ENCODE assay signal across 17 cellular contexts in genomic region chr2:226475650-226476049, GRCh38.
DNase-seq lines count a peak whose midpoint lies in the region; ATAC-seq and TF ChIP-seq lines count a peak whose summit lies in the region.
"Had no signal": no experiment of that assay in that cellular context is flagged by ENCODE, and none has a peak within 500 bp of the region (broad histone marks: within the 10 kb centered on the region; RNA-seq: fewer than 3 reads in every experiment).

No MANE protein-coding gene starts in this region.

- no peaks in the 10 kb centered on the region for H3K9me3 ChIP-seq in IMR-90 (ENCODE audit: control insufficient read depth, insufficient read depth, low read length)
- peaks cover 4% of the 10 kb centered on the region for H3K9me3 ChIP-seq in mammary epithelial cell (replicated peaks; ENCODE audit: insufficient read depth, low read length)
- H3K9me3 ChIP-seq: BLaER1 had no signal

- H3K36me3 ChIP-seq in IMR-90 (ENCODE audit: control insufficient read depth, insufficient read depth, low read length) (no peaks in the 10 kb centered on the region), mammary epithelial cell (ENCODE audit: insufficient read depth, low read length) (no peaks in the 10 kb centered on the region), mesendoderm (ENCODE audit: control insufficient read depth, insufficient read depth, low read length) (no peaks in the 10 kb centered on the region)
- H3K36me3 ChIP-seq: BLaER1, MG63 had no signal

- H3K27ac ChIP-seq in IMR-90 (ENCODE audit: insufficient read depth, low read length) (peak overlapping the region; percentile 97), mammary epithelial cell (ENCODE audit: insufficient read depth, low read depth, low read length) (peak overlapping the region; percentile 56), mesendoderm (ENCODE audit: low read depth, low read length) (no peak overlapping the region)
- H3K27ac ChIP-seq: BLaER1, dorsolateral prefrontal cortex, SK-N-MC had no signal

- peak overlapping the region; percentile 4; the same call in 1 of the 2 replicates for H3K14ac ChIP-seq in IMR-90 (replicated peaks; ENCODE audit: low read depth, low read length)

- H3K4ac ChIP-seq in IMR-90 (ENCODE audit: low read depth, low read length) = peak overlapping the region; percentile 92
- no peak overlapping the region for H3K4ac ChIP-seq in mesendoderm (ENCODE audit: low read depth, low read length)

- TF ChIP-seq CTCF in IMR-90 (conservative IDR thresholded peaks at IDR 0.05; ENCODE audit: low read depth, low read length) = no peak
- no peak for TF ChIP-seq CTCF in mammary epithelial cell (conservative IDR thresholded peaks at IDR 0.05 in 1 of 2, IDR thresholded peaks at IDR 0.05 in 1 of 2; ENCODE audit: extremely low read depth in 1 of 2, insufficient read depth in 1 of 2, low read depth in 1 of 2, low read length in 2 of 2)

- H2BK5ac ChIP-seq in IMR-90 (ENCODE audit: low read depth, low read length, poor library complexity, severe bottlenecking) = peak overlapping the region; percentile 97
- no peak overlapping the region for H2BK5ac ChIP-seq in mesendoderm (ENCODE audit: low read length)

- in situ Hi-C loops in IMR-90 (cut with MboI; ENCODE audit: low sequenced_read_pairs) (no loop called here), mammary epithelial cell (cut with MboI; ENCODE audit: low sequenced_read_pairs in 2 of 2) (no loop called here), G401 (cut with HindIII; ENCODE audit: low sequenced_read_pairs) (loop anchor here (25.0 kb wide), 1 partner anchor 312 kb away; the partner anchor contains the start of gene IRS1)

- H3K79me1 ChIP-seq in IMR-90 (ENCODE audit: low read depth in 1 of 2, low read length in 2 of 2) = peaks cover 0 to 23% of the 10 kb centered on the region in 2 experiments; a peak in 2 of 4 replicates
- H3K79me1 ChIP-seq in mesendoderm (ENCODE audit: low read length) = no peaks in the 10 kb centered on the region

- peak overlapping the region; percentile 97 for H2BK20ac ChIP-seq in IMR-90 (ENCODE audit: low read depth, low read length)

- H3K18ac ChIP-seq in IMR-90 (ENCODE audit: low read depth, low read length) (peak overlapping the region; percentile 99), mesendoderm (ENCODE audit: low read length) (no peak overlapping the region)

- TF ChIP-seq POLR2A in IMR-90 (IDR thresholded peaks at IDR 0.05; ENCODE audit: low read depth, low read length) = no peak

- H2AFZ ChIP-seq in IMR-90 (replicated peaks; ENCODE audit: low read length, poor library complexity) (no peak overlapping the region), mammary epithelial cell (ENCODE audit: low read depth, low read length) (peak overlapping the region; percentile 70)

- no peak overlapping the region for H3K9ac ChIP-seq in IMR-90 (ENCODE audit: low read depth, low read length)
- no peak overlapping the region for H3K9ac ChIP-seq in mammary epithelial cell (ENCODE audit: insufficient read depth, low read length)
- no peak overlapping the region for H3K9ac ChIP-seq in mesendoderm (ENCODE audit: low read length)
- H3K9ac ChIP-seq: BLaER1 had no signal

- BruUV-seq in IMR-90 (replicated peaks; lab: Mats Ljungman, UMichigan) (no TSS peak), mammary epithelial cell (replicated peaks; lab: Mats Ljungman, UMichigan) (no TSS peak)

- H3K27me3 ChIP-seq in IMR-90 (ENCODE audit: control insufficient read depth, insufficient read depth, low read length) = no peaks in the 10 kb centered on the region
- H3K27me3 ChIP-seq in mammary epithelial cell (ENCODE audit: insufficient read depth, low read length) = no peaks in the 10 kb centered on the region
- no peaks in the 10 kb centered on the region for H3K27me3 ChIP-seq in mesendoderm (ENCODE audit: insufficient read depth, low read length, poor library complexity)
- H3K27me3 ChIP-seq: BLaER1, dorsolateral prefrontal cortex, MG63 had no signal

- H3K56ac ChIP-seq in IMR-90 (ENCODE audit: extremely low read depth, insufficient read depth, low read length) (peak overlapping the region; percentile 47), mesendoderm (ENCODE audit: low read length) (no peak overlapping the region)

- no peak overlapping the region for H2AK9ac ChIP-seq in IMR-90 (replicated peaks; ENCODE audit: low read depth, low read length, poor library complexity)

- CTCF ChIA-PET in IMR-90 (lab: Yijun Ruan, JAX) (no interaction called here), mammary epithelial cell (lab: Charles Lee; ENCODE audit: low non-redundant PET) (interaction anchor here (0.6 kb wide), 1 partner anchor 702 kb away, joined by 4 read pairs; no protein-coding TSS in a partner anchor)

- H4K91ac ChIP-seq in IMR-90 (ENCODE audit: insufficient read depth, low read depth, low read length) = peak overlapping the region; percentile 98

- peak overlapping the region; percentile 23 to 81 for H4K8ac ChIP-seq in IMR-90 (ENCODE audit: low read depth in 2 of 2, low read length in 2 of 2)
- no peak overlapping the region for H4K8ac ChIP-seq in mesendoderm (ENCODE audit: low read depth, low read length)

- H3K4me2 ChIP-seq in IMR-90 (ENCODE audit: low read depth, low read length) = peak overlapping the region; percentile 67; the same call in 1 of the 2 replicates
- peak overlapping the region; percentile 60 for H3K4me2 ChIP-seq in mammary epithelial cell (ENCODE audit: insufficient read depth, low read depth, low read length)
- H3K4me2 ChIP-seq in mesendoderm (ENCODE audit: low read length) = no peak overlapping the region
- H3K4me2 ChIP-seq: BLaER1 had no signal

- H4K5ac ChIP-seq in IMR-90 (ENCODE audit: low read depth, low read length) (peak overlapping the region; percentile 93), mesendoderm (ENCODE audit: low read length) (no peak overlapping the region)

- no peaks in the 10 kb centered on the region for H4K20me1 ChIP-seq in IMR-90 (ENCODE audit: insufficient read depth, low read length)
- no peaks in the 10 kb centered on the region for H4K20me1 ChIP-seq in mammary epithelial cell (ENCODE audit: insufficient read depth, low read length)
- H4K20me1 ChIP-seq: BLaER1 had no signal

- no peaks in the 10 kb centered on the region for H3K79me2 ChIP-seq in mammary epithelial cell (ENCODE audit: insufficient read depth, low read length)
- no peaks in the 10 kb centered on the region for H3K79me2 ChIP-seq in mesendoderm (ENCODE audit: control insufficient read depth, insufficient read depth, low read length)

- H3K4me1 ChIP-seq in IMR-90 (ENCODE audit: control insufficient read depth, insufficient read depth, low read length) (peaks cover 27% of the 10 kb centered on the region), mammary epithelial cell (ENCODE audit: insufficient read depth, low read length) (peaks cover 13% of the 10 kb centered on the region), mesendoderm (ENCODE audit: control insufficient read depth, low read depth, low read length) (peaks cover 2% of the 10 kb centered on the region)
- H3K4me1 ChIP-seq: BLaER1 had no signal

- no peak for TF ChIP-seq RAD21 in IMR-90 (IDR thresholded peaks at IDR 0.05; ENCODE audit: low read length)

- H3K9me1 ChIP-seq in IMR-90 (ENCODE audit: insufficient read depth, low read length) = peaks cover 13% of the 10 kb centered on the region

- DNase-seq in AG08395 (ENCODE audit: low spot score) (peak; percentile 12), IMR-90 (peak; percentile 78), mammary epithelial cell (peak; percentile 63), mesendoderm (peak; percentile 74), G401 (ENCODE audit: low spot score) (no peak)
- no peak for DNase-seq in activated CD8-positive, alpha-beta memory T cell treated with anti-CD3 and anti-CD28 coated beads, Interleukin-2, amount 50 U/mL, for 48 hours
- no peak for DNase-seq in activated CD4-positive, alpha-beta T cell treated with anti-CD3 and anti-CD28 coated beads, Interleukin-2, amount 50 U/mL, for 1 hour
- DNase-seq: activated naive CD4-positive, alpha-beta T cell treated with anti-CD3 and anti-CD28 coated beads, Interleukin-2, amount 10 ng/mL, durations not matched to agents 7 days and 5 days; dorsolateral prefrontal cortex; H7; MG63; naive thymus-derived CD8-positive, alpha-beta T cell; NCI-H524; stimulated activated naive B cell treated with anti-CD40 and anti-IgM and Interleukin-4, amounts not matched to agents 10 μg/mL and 1 μg/mL and 100 μg/mL, for 72 hours had no signal

- H2AK5ac ChIP-seq in IMR-90 (ENCODE audit: low read depth, low read length) = no peak overlapping the region
- H2AK5ac ChIP-seq in mesendoderm (ENCODE audit: low read length) = no peak overlapping the region

- POLR2A ChIA-PET in IMR-90 (lab: Charles Lee; ENCODE audit: unreplicated experiment) = interaction anchor here (0.7 kb wide), 1 partner anchor 319 kb away, joined by 3 read pairs; no protein-coding TSS in a partner anchor

- H2BK15ac ChIP-seq in IMR-90 (ENCODE audit: low read depth, low read length) = peak overlapping the region; percentile 55; the same call in 2 of the 3 replicates
- no peak overlapping the region for H2BK15ac ChIP-seq in mesendoderm (replicated peaks; ENCODE audit: low read depth)

- ATAC-seq in IMR-90 (ENCODE audit: low read depth) (no peak), HG02763 (IDR thresholded peaks at IDR 0.05; ENCODE audit: unreplicated experiment) (no peak)
- ATAC-seq: naive thymus-derived CD8-positive, alpha-beta T cell; stimulated activated naive B cell treated with anti-CD40 and anti-IgM and Interleukin-4, amounts not matched to agents 10 μg/mL and 1 μg/mL and 100 μg/mL, for 72 hours had no signal

- H3K4me3 ChIP-seq in IMR-90 (ENCODE audit: insufficient read depth, low read depth, low read length) (no peak overlapping the region), mammary epithelial cell (replicated peaks in 1 of 3; ENCODE audit: insufficient read depth in 1 of 3, low read depth in 2 of 3, low read length in 3 of 3) (no peak overlapping the region), mesendoderm (ENCODE audit: low read length) (no peak overlapping the region)
- H3K4me3 ChIP-seq: BLaER1, dorsolateral prefrontal cortex, MG63, SK-N-MC had no signal

- H2BK120ac ChIP-seq in IMR-90 (ENCODE audit: low read depth, low read length) = peak overlapping the region; percentile 94
- no peak overlapping the region for H2BK120ac ChIP-seq in mesendoderm (ENCODE audit: low read depth, low read length)

- dilution Hi-C loops in IMR-90 (cut with HindIII; ENCODE audit: low sequenced_read_pairs, unreplicated experiment) (no loop called here), mammary epithelial cell (cut with HindIII; ENCODE audit: low sequenced_read_pairs) (no loop called here)

- no peak overlapping the region for H3K23ac ChIP-seq in IMR-90 (ENCODE audit: low read depth, low read length)
- no peak overlapping the region for H3K23ac ChIP-seq in mesendoderm (ENCODE audit: low read length)

- intact Hi-C loops in IMR-90 (cut with micrococcal nuclease) = loop anchor here (2.0 to 10.0 kb wide), 5 partner anchors 29 to 801 kb away; no protein-coding TSS in a partner anchor
- intact Hi-C loops in mammary epithelial cell (cut with micrococcal nuclease) = no loop called here

- no CpG with 5 or more reads among the region's 2 CpGs for WGBS in IMR-90 (ENCODE audit: extremely low coverage in 2 of 2, insufficient read length in 1 of 2), 2 experiments
- WGBS in mammary epithelial cell (ENCODE audit: low coverage, missing lambda C conversion rate) = 0% methylated on average over 2 of the region's 2 CpGs
- no CpG with 5 or more reads among the region's 2 CpGs for whole genome bisulfite sequencing in mesendoderm (ENCODE audit: extremely low coverage, insufficient coverage, low lambda C conversion rate)

TF ChIP-seq in IMR-90, 13 proteins besides CTCF, POLR2A, EP300 and RAD21 (continues in another document):
- TF ChIP-seq RCOR1 (IDR thresholded peaks at IDR 0.05; ENCODE audit: insufficient replicate concordance, low read length) = no peak

Comparison
In these comparisons a context has a peak if more than half of its experiments do, and no peak if none do; other contexts are left out.
1. DNase-seq: peak in AG08395 (single experiment), IMR-90 (single experiment), mammary epithelial cell (single experiment) and mesendoderm (single experiment); none in G401 (single experiment), activated CD8-positive, alpha-beta memory T cell treated with anti-CD3 and anti-CD28 coated beads, Interleukin-2, amount 50 U/mL, for 48 hours (single experiment) and activated CD4-positive, alpha-beta T cell treated with anti-CD3 and anti-CD28 coated beads, Interleukin-2, amount 50 U/mL, for 1 hour (single experiment).